Comparison of ENCODE assay signal across 23 cellular contexts in the genomic region with DNA sequence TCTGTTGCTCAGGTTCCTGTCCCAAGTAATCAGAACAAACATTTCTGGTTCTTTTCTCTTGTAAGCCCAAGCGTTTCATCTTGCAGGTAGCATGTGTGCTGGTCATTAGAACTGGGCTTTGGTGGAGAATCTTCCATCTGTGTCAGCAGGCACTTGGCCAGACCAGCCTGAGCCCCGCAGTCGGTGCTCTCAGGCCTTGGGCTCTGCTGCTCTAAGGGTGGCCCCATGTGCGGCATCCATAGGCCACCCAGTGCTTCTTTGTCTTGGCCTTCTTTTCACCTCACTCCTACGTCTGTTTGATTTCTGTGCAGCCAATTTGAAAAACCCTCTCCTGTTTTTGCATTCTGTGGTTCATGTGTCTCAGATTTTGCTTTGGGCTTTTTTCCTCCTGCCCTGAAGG. TPM values are rescaled to one million over a fixed set of nuclear protein-coding genes. Genes with fewer than 3 reads are reported as not detected.
DNase-seq lines count a peak whose midpoint lies in the region; ATAC-seq and TF ChIP-seq lines count a peak whose summit lies in the region.
"Had no signal": no experiment of that assay in that cellular context is flagged by ENCODE, and none has a peak within 500 bp of the region (broad histone marks: within the 10 kb centered on the region; RNA-seq: fewer than 3 reads in every experiment).

No MANE protein-coding gene starts in this region.

- H3K27me3 Mint-ChIP-seq in natural killer cell treated with Interleukin-12 subunit alpha and Interleukin-12 subunit beta and Interleukin-15 and Interleukin-18, amount 100 ng/mL, for 72 hours = no peaks in the 10 kb centered on the region
- no peaks in the 10 kb centered on the region for H3K27me3 Mint-ChIP-seq in natural killer cell (ENCODE audit: low read depth in 2 of 2)

- H3K27ac ChIP-seq in RWPE2 (ENCODE audit: poor library complexity, severe bottlenecking) = peak overlapping the region; percentile 15
- peak overlapping the region; percentile 42 for H3K27ac ChIP-seq in effector memory CD4-positive, alpha-beta T cell (ENCODE audit: insufficient read depth, low read length, poor library complexity, severe bottlenecking)
- H3K27ac ChIP-seq: prostate gland, vagina had no signal

- H3K36me3 Mint-ChIP-seq in natural killer cell treated with Interleukin-12 subunit alpha and Interleukin-12 subunit beta and Interleukin-15 and Interleukin-18, amount 100 ng/mL, for 72 hours = peaks cover 6% of the 10 kb centered on the region
- peaks cover 6% of the 10 kb centered on the region for H3K36me3 Mint-ChIP-seq in natural killer cell

- peak overlapping the region; percentile 9 to 39 for H3K27ac Mint-ChIP-seq in natural killer cell treated with Interleukin-12 subunit alpha and Interleukin-12 subunit beta and Interleukin-15 and Interleukin-18, amount 100 ng/mL, for 72 hours
- peak overlapping the region in 1 of 2 donors; percentile 51 for H3K27ac Mint-ChIP-seq in natural killer cell

- intact Hi-C loops in natural killer cell (cut with micrococcal nuclease) = no loop called here

- no peak for ATAC-seq in natural killer cell treated with Interleukin-12 subunit alpha and Interleukin-12 subunit beta and Interleukin-15 and Interleukin-18, amount 100 ng/mL, for 72 hours
- no peak for ATAC-seq in natural killer cell
- no peak for ATAC-seq in RWPE2 (ENCODE audit: low read depth)
- no peak for ATAC-seq in GM21360 (IDR thresholded peaks at IDR 0.05; ENCODE audit: unreplicated experiment)
- ATAC-seq: activated CD4-positive, CD25-positive, alpha-beta regulatory T cell treated with anti-CD3 and anti-CD28 coated beads, Interleukin-2, amount 50 U/mL, for 24 hours; K562 had no signal

- H3K4me1 ChIP-seq in RWPE2 (ENCODE audit: insufficient read depth, poor library complexity, severe bottlenecking) = peaks cover 29% of the 10 kb centered on the region
- H3K4me1 ChIP-seq in effector memory CD4-positive, alpha-beta T cell (ENCODE audit: control insufficient read depth, insufficient read depth, low read length, poor library complexity, severe bottlenecking) = peaks cover 37% of the 10 kb centered on the region
- H3K4me1 ChIP-seq: Caco-2, prostate gland had no signal

- no peak overlapping the region for H3K4me3 Mint-ChIP-seq in natural killer cell treated with Interleukin-12 subunit alpha and Interleukin-12 subunit beta and Interleukin-15 and Interleukin-18, amount 100 ng/mL, for 72 hours
- no peak overlapping the region for H3K4me3 Mint-ChIP-seq in natural killer cell

- peaks cover 96% of the 10 kb centered on the region for H3K36me3 ChIP-seq in RWPE2 (ENCODE audit: low read depth)
- H3K36me3 ChIP-seq in effector memory CD4-positive, alpha-beta T cell (ENCODE audit: control insufficient read depth, insufficient read depth, low read length) = peaks cover 53% of the 10 kb centered on the region

- no peak for DNase-seq in natural killer cell treated with Interleukin-12 subunit alpha and Interleukin-12 subunit beta and Interleukin-15 and Interleukin-18, amount 100 ng/mL, for 72 hours (ENCODE audit: low spot score)
- no peak for DNase-seq in natural killer cell
- no peak for DNase-seq in RWPE2 (ENCODE audit: low spot score)
- DNase-seq in effector memory CD4-positive, alpha-beta T cell = no peak
- DNase-seq in NCI-H82 (lab: John Stamatoyannopoulos, UW) = no peak
- no peak for DNase-seq in NK-92 treated with Interleukin-12 subunit alpha and Interleukin-12 subunit beta, amount 100 ng/mL, for 24 hours (lab: John Stamatoyannopoulos, UW)
- DNase-seq: activated CD8-positive, alpha-beta memory T cell treated with anti-CD3 and anti-CD28 coated beads, Interleukin-2, amount 50 U/mL, for 4 hours; activated naive CD4-positive, alpha-beta T cell treated with Interleukin-2 at 50 U/mL for 16 hours; Caco-2; effector CD4-positive, alpha-beta T cell; EL; foreskin melanocyte; hypothalamus; islet precursor cell; MG63; NCI-H1436; NCI-H524 treated with DMSO at 0.1 percent for 48 hours; SK-N-SH had no signal

- H3K9me3 ChIP-seq in RWPE2 (ENCODE audit: severe bottlenecking) = no peaks in the 10 kb centered on the region
- H3K9me3 ChIP-seq in effector memory CD4-positive, alpha-beta T cell (ENCODE audit: control insufficient read depth, low read length) = no peaks in the 10 kb centered on the region
- H3K9me3 ChIP-seq: Caco-2, MG63, prostate gland, SK-N-SH, vagina had no signal

- no peak overlapping the region for H3K4me3 ChIP-seq in RWPE2 (ENCODE audit: severe bottlenecking)
- H3K4me3 ChIP-seq in effector memory CD4-positive, alpha-beta T cell (ENCODE audit: insufficient read depth, low read depth, low read length, poor library complexity, severe bottlenecking) = no peak overlapping the region
- H3K4me3 ChIP-seq: K562, MG63, prostate gland, vagina had no signal

- no peaks in the 10 kb centered on the region for H3K27me3 ChIP-seq in RWPE2 (ENCODE audit: insufficient read depth, poor library complexity, severe bottlenecking)
- H3K27me3 ChIP-seq in effector memory CD4-positive, alpha-beta T cell (replicated peaks; ENCODE audit: control insufficient read depth, insufficient read depth, low read length, poor library complexity, severe bottlenecking) = no peaks in the 10 kb centered on the region
- H3K27me3 ChIP-seq: MG63, vagina had no signal

- peaks cover 24 to 34% of the 10 kb centered on the region in 2 donors for H3K4me1 Mint-ChIP-seq in natural killer cell treated with Interleukin-12 subunit alpha and Interleukin-12 subunit beta and Interleukin-15 and Interleukin-18, amount 100 ng/mL, for 72 hours (ENCODE audit: low read depth in 2 of 2)
- H3K4me1 Mint-ChIP-seq in natural killer cell = peaks cover 21 to 34% of the 10 kb centered on the region in 2 donors

- H3K9me3 Mint-ChIP-seq in natural killer cell treated with Interleukin-12 subunit alpha and Interleukin-12 subunit beta and Interleukin-15 and Interleukin-18, amount 100 ng/mL, for 72 hours = no peaks in the 10 kb centered on the region
- H3K9me3 Mint-ChIP-seq in natural killer cell = no peaks in the 10 kb centered on the region

- TF ChIP-seq CTCF in natural killer cell (IDR thresholded peaks at IDR 0.05) (no peak), RWPE2 (IDR thresholded peaks at IDR 0.05; ENCODE audit: poor library complexity, severe bottlenecking) (no peak)

RNA-seq across cellular contexts. Expression of a gene that starts 51.6 kb away (rescaled TPM):
- total RNA-seq in natural killer cell treated with Interleukin-12 subunit alpha and Interleukin-12 subunit beta and Interleukin-15 and Interleukin-18, amount 100 ng/mL, for 72 hours = 10 to 100 TPM in 1 of 2 donors, 1 to 10 TPM in 1; 3.4 to 18.2 TPM
- 1 to 10 TPM in 1 of 3 donors, under 1 TPM in 2; 0.45 to 1.7 (median 0.84) TPM for total RNA-seq in natural killer cell
